ENCODE assay signal across 9 cellular contexts in genomic region chrX:78321809-78322208, GRCh38. TPM values are rescaled to one million over a fixed set of nuclear protein-coding genes. Genes with fewer than 3 reads are reported as not detected.
DNase-seq lines count a peak whose midpoint lies in the region; ATAC-seq and TF ChIP-seq lines count a peak whose summit lies in the region.
"Had no signal": no experiment of that assay in that cellular context is flagged by ENCODE, and none has a peak within 500 bp of the region (broad histone marks: within the 10 kb centered on the region; RNA-seq: fewer than 3 reads in every experiment).

No MANE protein-coding gene starts in this region.

- no peaks in the 10 kb centered on the region for H3K36me3 ChIP-seq in H7 (replicated peaks; ENCODE audit: control insufficient read depth, insufficient read depth, low read length)
- H3K36me3 ChIP-seq in BE2C: no peaks in the 10 kb centered on the region

- DNase-seq in NOMO-1 (lab: John Stamatoyannopoulos, UW; ENCODE audit: unreplicated experiment in 2 of 2): peak; percentile 93
- DNase-seq in activated naive CD4-positive, alpha-beta T cell treated with Interleukin-2 at 50 U/mL for 16 hours: peak; percentile 14
- DNase-seq in stimulated activated CD8-positive, alpha-beta memory T cell treated with anti-CD3 and anti-CD28 coated beads, Interleukin-15, amount 100 ng/mL, for 1 hour (ENCODE audit: low read depth): peak; percentile 5
- DNase-seq in H7: no peak
- DNase-seq in DMS79 treated with DMSO at 0.1 percent for 48 hours (lab: John Stamatoyannopoulos, UW): no peak
- DNase-seq in BE2C: no peak

- no peaks in the 10 kb centered on the region for H3K9me3 ChIP-seq in BE2C

- H3K4me1 ChIP-seq in BE2C: no peaks in the 10 kb centered on the region

- no peak overlapping the region for H3K4me3 ChIP-seq in H7 (ENCODE audit: insufficient read depth, low read depth, low read length)
- H3K4me3 ChIP-seq in BE2C (ENCODE audit: low read depth, low read length): no peak overlapping the region

- ATAC-seq in GM18873 (IDR thresholded peaks at IDR 0.05; ENCODE audit: low FRiP score, unreplicated experiment) (peak; percentile 93), HG02840 (IDR thresholded peaks at IDR 0.05; ENCODE audit: low FRiP score, unreplicated experiment) (peak; percentile 83)
- ATAC-seq: Panc1 had no signal

- no peak for TF ChIP-seq CTCF in BE2C (IDR thresholded peaks at IDR 0.05; ENCODE audit: low read depth, low read length)

- no peaks in the 10 kb centered on the region for H3K27me3 ChIP-seq in H7 (ENCODE audit: control insufficient read depth, insufficient read depth, low read length)
- no peaks in the 10 kb centered on the region for H3K27me3 ChIP-seq in BE2C

RNA-seq across cellular contexts. Expression of gene CYSLTR1, which starts 5.6 kb away (rescaled TPM):
- not detected in 2 replicates for total RNA-seq in H7 (2014; rRNA removed; shearing (Covaris generic))
- not detected for polyA plus RNA-seq in BE2C (2012; ENCODE audit: insufficient read depth, insufficient read length, low read depth)

Comparison
In these comparisons a context has a peak if more than half of its experiments do, and no peak if none do; other contexts are left out.
1. DNase-seq: peak in NOMO-1 (2 of 2), activated naive CD4-positive, alpha-beta T cell treated with Interleukin-2 at 50 U/mL for 16 hours (single experiment) and stimulated activated CD8-positive, alpha-beta memory T cell treated with anti-CD3 and anti-CD28 coated beads, Interleukin-15, amount 100 ng/mL, for 1 hour (single experiment); none in H7 (single experiment), DMS79 treated with DMSO at 0.1 percent for 48 hours (single experiment) and BE2C (single experiment).